Comparison of ENCODE assay signal across 1 cellular context in the genomic region with DNA sequence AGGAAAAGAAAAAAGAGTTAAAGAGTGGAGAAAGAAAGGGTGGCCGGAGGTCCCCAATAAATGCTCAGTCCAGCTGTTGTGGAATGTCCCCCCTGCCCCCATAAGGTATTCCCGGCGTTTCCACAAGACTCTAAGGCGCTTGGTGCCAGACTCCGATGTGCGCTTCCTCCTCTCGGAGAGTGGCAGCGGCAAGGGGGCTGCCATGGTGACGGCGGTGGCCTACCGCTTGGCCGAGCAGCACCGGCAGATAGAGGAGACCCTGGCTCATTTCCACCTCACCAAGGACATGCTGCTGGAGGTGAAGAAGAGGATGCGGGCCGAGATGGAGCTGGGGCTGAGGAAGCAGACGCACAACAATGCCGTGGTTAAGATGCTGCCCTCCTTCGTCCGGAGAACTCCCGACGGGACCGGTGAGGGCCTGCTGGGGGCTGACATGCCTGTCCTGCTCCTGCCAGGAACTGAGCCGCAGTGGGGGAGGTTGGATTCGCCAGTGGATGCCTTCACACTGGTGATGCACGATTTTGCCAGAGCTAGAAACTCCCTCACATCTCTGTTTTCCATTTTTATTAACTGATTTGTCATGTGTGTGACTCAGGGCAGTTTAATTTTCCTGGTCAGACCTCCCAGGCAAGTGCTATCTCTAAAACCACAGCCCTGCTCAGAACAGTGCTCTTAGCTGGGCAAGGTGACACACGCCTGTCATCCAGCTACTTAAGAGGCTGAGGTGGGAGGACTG.
TF ChIP-seq lines count a peak whose summit lies in the region.

No MANE protein-coding gene starts in this region.

TF ChIP-seq in GM23338, 12 proteins besides CTCF, POLR2A, EP300 and RAD21 (continued from another document):
- TF ChIP-seq, protein P1, sequence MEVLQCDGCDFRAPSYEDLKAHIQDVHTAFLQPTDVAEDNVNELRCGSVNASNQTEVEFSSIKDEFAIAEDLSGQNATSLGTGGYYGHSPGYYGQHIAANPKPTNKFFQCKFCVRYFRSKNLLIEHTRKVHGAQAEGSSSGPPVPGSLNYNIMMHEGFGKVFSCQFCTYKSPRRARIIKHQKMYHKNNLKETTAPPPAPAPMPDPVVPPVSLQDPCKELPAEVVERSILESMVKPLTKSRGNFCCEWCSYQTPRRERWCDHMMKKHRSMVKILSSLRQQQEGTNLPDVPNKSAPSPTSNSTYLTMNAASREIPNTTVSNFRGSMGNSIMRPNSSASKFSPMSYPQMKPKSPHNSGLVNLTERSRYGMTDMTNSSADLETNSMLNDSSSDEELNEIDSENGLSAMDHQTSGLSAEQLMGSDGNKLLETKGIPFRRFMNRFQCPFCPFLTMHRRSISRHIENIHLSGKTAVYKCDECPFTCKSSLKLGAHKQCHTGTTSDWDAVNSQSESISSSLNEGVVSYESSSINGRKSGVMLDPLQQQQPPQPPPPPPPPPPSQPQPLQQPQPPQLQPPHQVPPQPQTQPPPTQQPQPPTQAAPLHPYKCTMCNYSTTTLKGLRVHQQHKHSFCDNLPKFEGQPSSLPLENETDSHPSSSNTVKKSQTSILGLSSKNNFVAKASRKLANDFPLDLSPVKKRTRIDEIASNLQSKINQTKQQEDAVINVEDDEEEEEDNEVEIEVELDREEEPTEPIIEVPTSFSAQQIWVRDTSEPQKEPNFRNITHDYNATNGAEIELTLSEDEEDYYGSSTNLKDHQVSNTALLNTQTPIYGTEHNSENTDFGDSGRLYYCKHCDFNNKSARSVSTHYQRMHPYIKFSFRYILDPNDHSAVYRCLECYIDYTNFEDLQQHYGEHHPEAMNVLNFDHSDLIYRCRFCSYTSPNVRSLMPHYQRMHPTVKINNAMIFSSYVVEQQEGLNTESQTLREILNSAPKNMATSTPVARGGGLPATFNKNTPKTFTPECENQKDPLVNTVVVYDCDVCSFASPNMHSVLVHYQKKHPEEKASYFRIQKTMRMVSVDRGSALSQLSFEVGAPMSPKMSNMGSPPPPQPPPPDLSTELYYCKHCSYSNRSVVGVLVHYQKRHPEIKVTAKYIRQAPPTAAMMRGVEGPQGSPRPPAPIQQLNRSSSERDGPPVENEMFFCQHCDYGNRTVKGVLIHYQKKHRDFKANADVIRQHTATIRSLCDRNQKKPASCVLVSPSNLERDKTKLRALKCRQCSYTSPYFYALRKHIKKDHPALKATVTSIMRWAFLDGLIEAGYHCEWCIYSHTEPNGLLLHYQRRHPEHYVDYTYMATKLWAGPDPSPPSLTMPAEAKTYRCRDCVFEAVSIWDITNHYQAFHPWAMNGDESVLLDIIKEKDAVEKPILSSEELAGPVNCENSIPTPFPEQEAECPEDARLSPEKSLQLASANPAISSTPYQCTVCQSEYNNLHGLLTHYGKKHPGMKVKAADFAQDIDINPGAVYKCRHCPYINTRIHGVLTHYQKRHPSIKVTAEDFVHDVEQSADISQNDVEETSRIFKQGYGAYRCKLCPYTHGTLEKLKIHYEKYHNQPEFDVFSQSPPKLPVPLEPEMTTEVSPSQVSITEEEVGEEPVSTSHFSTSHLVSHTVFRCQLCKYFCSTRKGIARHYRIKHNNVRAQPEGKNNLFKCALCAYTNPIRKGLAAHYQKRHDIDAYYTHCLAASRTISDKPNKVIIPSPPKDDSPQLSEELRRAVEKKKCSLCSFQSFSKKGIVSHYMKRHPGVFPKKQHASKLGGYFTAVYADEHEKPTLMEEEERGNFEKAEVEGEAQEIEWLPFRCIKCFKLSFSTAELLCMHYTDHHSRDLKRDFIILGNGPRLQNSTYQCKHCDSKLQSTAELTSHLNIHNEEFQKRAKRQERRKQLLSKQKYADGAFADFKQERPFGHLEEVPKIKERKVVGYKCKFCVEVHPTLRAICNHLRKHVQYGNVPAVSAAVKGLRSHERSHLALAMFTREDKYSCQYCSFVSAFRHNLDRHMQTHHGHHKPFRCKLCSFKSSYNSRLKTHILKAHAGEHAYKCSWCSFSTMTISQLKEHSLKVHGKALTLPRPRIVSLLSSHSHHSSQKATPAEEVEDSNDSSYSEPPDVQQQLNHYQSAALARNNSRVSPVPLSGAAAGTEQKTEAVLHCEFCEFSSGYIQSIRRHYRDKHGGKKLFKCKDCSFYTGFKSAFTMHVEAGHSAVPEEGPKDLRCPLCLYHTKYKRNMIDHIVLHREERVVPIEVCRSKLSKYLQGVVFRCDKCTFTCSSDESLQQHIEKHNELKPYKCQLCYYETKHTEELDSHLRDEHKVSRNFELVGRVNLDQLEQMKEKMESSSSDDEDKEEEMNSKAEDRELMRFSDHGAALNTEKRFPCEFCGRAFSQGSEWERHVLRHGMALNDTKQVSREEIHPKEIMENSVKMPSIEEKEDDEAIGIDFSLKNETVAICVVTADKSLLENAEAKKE (CRISPR knock-in tag; IDR thresholded peaks at IDR 0.05): no peak
- no peak for TF ChIP-seq EZH2 (IDR thresholded peaks at IDR 0.05; ENCODE audit: low read depth, unreplicated experiment)
